Comparison of ENCODE assay signal across 16 cellular contexts in genomic region chr7:75938921-75939320, GRCh38. TPM values are rescaled to one million over a fixed set of nuclear protein-coding genes. Genes with fewer than 3 reads are reported as not detected.
DNase-seq lines count a peak whose midpoint lies in the region; ATAC-seq and TF ChIP-seq lines count a peak whose summit lies in the region.
"Had no signal": no experiment of that assay in that cellular context is flagged by ENCODE, and none has a peak within 500 bp of the region (broad histone marks: within the 10 kb centered on the region; RNA-seq: fewer than 3 reads in every experiment).

No MANE protein-coding gene starts in this region.

- no peak for TF ChIP-seq CTCF in glutamatergic neuron (IDR thresholded peaks at IDR 0.05; ENCODE audit: partially characterized antibody, unreplicated experiment)

- WGBS in right cardiac atrium = 87% methylated on average over 6 of the region's 6 CpGs

- H3K27ac ChIP-seq in right cardiac atrium (ENCODE audit: low read length) = no peak overlapping the region
- H3K27ac ChIP-seq in effector memory CD4-positive, alpha-beta T cell (ENCODE audit: insufficient read depth, low read length, poor library complexity, severe bottlenecking) = no peak overlapping the region

- intact Hi-C loops in left ventricle myocardium superior (cut with micrococcal nuclease) = no loop called here
- intact Hi-C loops in right cardiac atrium (cut with DNase I) = no loop called here

- H3K27me3 Mint-ChIP-seq in glutamatergic neuron (ENCODE audit: unreplicated experiment) = peaks cover 7% of the 10 kb centered on the region
- H3K27me3 Mint-ChIP-seq: activated naive CD8-positive, alpha-beta T cell treated with anti-CD3 and anti-CD28 coated beads, Interleukin-2, amount 10 ng/mL, durations not matched to agents 7 days and 5 days; activated T-helper 17 cell treated with anti-CD3 and anti-CD28 coated beads, Interleukin-2, amount 50 U/mL, for 72 hours; CD4-positive, alpha-beta T cell had no signal

- no peak overlapping the region for H3K4me3 Mint-ChIP-seq in glutamatergic neuron (ENCODE audit: unreplicated experiment)
- H3K4me3 Mint-ChIP-seq: activated naive CD8-positive, alpha-beta T cell treated with anti-CD3 and anti-CD28 coated beads, Interleukin-2, amount 10 ng/mL, durations not matched to agents 7 days and 5 days; activated T-helper 17 cell treated with anti-CD3 and anti-CD28 coated beads, Interleukin-2, amount 50 U/mL, for 72 hours; CD4-positive, alpha-beta T cell had no signal

- peaks cover 7% of the 10 kb centered on the region for H3K9me3 Mint-ChIP-seq in glutamatergic neuron (ENCODE audit: unreplicated experiment)
- H3K9me3 Mint-ChIP-seq: activated naive CD8-positive, alpha-beta T cell treated with anti-CD3 and anti-CD28 coated beads, Interleukin-2, amount 10 ng/mL, durations not matched to agents 7 days and 5 days; activated T-helper 17 cell treated with anti-CD3 and anti-CD28 coated beads, Interleukin-2, amount 50 U/mL, for 72 hours; CD4-positive, alpha-beta T cell had no signal

- DNase-seq in left ventricle myocardium superior (no peak), right cardiac atrium (no peak), SHP77 (lab: John Stamatoyannopoulos, UW) (peak; percentile 39 to 70), glutamatergic neuron (no peak)
- no peak for DNase-seq in effector memory CD4-positive, alpha-beta T cell
- DNase-seq: activated CD4-positive, alpha-beta T cell treated with anti-CD3 and anti-CD28 coated beads for 48 hours; activated naive CD8-positive, alpha-beta T cell treated with anti-CD3 and anti-CD28 coated beads, Interleukin-2, amount 10 ng/mL, durations not matched to agents 7 days and 5 days; CD4-positive, alpha-beta T cell; central memory CD4-positive, alpha-beta T cell; Karpas-422; NCI-H1048; SW 1271 had no signal

- ATAC-seq in left ventricle myocardium superior = peak; percentile 6
- ATAC-seq in right cardiac atrium = no peak
- ATAC-seq in HG03108 (IDR thresholded peaks at IDR 0.05; ENCODE audit: unreplicated experiment) = no peak
- ATAC-seq in GM21737 (IDR thresholded peaks at IDR 0.05; ENCODE audit: unreplicated experiment) = no peak
- no peak for ATAC-seq in HG02623 (IDR thresholded peaks at IDR 0.05; ENCODE audit: unreplicated experiment)
- ATAC-seq: activated T-helper 17 cell treated with anti-CD3 and anti-CD28 coated beads, Interleukin-2, amount 50 U/mL, for 72 hours had no signal

- H3K4me3 ChIP-seq in right cardiac atrium (ENCODE audit: low read length) = no peak overlapping the region
- no peak overlapping the region for H3K4me3 ChIP-seq in effector memory CD4-positive, alpha-beta T cell (ENCODE audit: insufficient read depth, low read depth, low read length, poor library complexity, severe bottlenecking)

- peaks cover 14% of the 10 kb centered on the region for H3K4me1 Mint-ChIP-seq in glutamatergic neuron (ENCODE audit: low read depth, unreplicated experiment)
- H3K4me1 Mint-ChIP-seq: activated naive CD8-positive, alpha-beta T cell treated with anti-CD3 and anti-CD28 coated beads, Interleukin-2, amount 10 ng/mL, durations not matched to agents 7 days and 5 days; activated T-helper 17 cell treated with anti-CD3 and anti-CD28 coated beads, Interleukin-2, amount 50 U/mL, for 72 hours had no signal

- no peaks in the 10 kb centered on the region for H3K36me3 ChIP-seq in effector memory CD4-positive, alpha-beta T cell (ENCODE audit: control insufficient read depth, insufficient read depth, low read length)

- H3K9me3 ChIP-seq in right cardiac atrium (ENCODE audit: control insufficient read depth, low read length) = no peaks in the 10 kb centered on the region
- H3K9me3 ChIP-seq in effector memory CD4-positive, alpha-beta T cell (ENCODE audit: control insufficient read depth, low read length) = no peaks in the 10 kb centered on the region

- H3K36me3 Mint-ChIP-seq in glutamatergic neuron (ENCODE audit: unreplicated experiment) = no peaks in the 10 kb centered on the region
- H3K36me3 Mint-ChIP-seq: activated naive CD8-positive, alpha-beta T cell treated with anti-CD3 and anti-CD28 coated beads, Interleukin-2, amount 10 ng/mL, durations not matched to agents 7 days and 5 days had no signal

- peaks cover 6% of the 10 kb centered on the region for H3K4me1 ChIP-seq in right cardiac atrium (ENCODE audit: control insufficient read depth, insufficient read depth, low read length)
- H3K4me1 ChIP-seq in effector memory CD4-positive, alpha-beta T cell (ENCODE audit: control insufficient read depth, insufficient read depth, low read length, poor library complexity, severe bottlenecking) = no peaks in the 10 kb centered on the region

- H3K27me3 ChIP-seq in right cardiac atrium (ENCODE audit: control insufficient read depth, insufficient read depth) = no peaks in the 10 kb centered on the region
- H3K27me3 ChIP-seq in effector memory CD4-positive, alpha-beta T cell (replicated peaks; ENCODE audit: control insufficient read depth, insufficient read depth, low read length, poor library complexity, severe bottlenecking) = no peaks in the 10 kb centered on the region

- H3K27ac Mint-ChIP-seq in glutamatergic neuron (ENCODE audit: unreplicated experiment) = peak overlapping the region; percentile 57
- H3K27ac Mint-ChIP-seq: activated naive CD8-positive, alpha-beta T cell treated with anti-CD3 and anti-CD28 coated beads, Interleukin-2, amount 10 ng/mL, durations not matched to agents 7 days and 5 days; activated T-helper 17 cell treated with anti-CD3 and anti-CD28 coated beads, Interleukin-2, amount 50 U/mL, for 72 hours; CD4-positive, alpha-beta T cell had no signal

RNA-seq across cellular contexts. Expression of gene POR, which starts 24.0 kb away (rescaled TPM):
- 45.7 TPM for total RNA-seq in left ventricle myocardium superior
- 100 to 1,000 TPM in 1 of 4 donors, 10 to 100 TPM in 3; 59.8 to 122 (median 62.7) TPM for total RNA-seq in right cardiac atrium
- 47.4 TPM for polyA plus RNA-seq in right cardiac atrium
- 119 TPM for total RNA-seq in glutamatergic neuron (ENCODE audit: unreplicated experiment)

RNA-seq across cellular contexts. Expression of gene TMEM120A, which starts 55.5 kb away (rescaled TPM):
- total RNA-seq in left ventricle myocardium superior (107 TPM), right cardiac atrium (100 to 1,000 TPM in 1 of 4 donors, 10 to 100 TPM in 3; 67.7 to 111 (median 82.3) TPM), glutamatergic neuron (ENCODE audit: unreplicated experiment) (26.4 TPM)
- 88.7 TPM for polyA plus RNA-seq in right cardiac atrium

Comparison
In these comparisons a context has a peak if more than half of its experiments do, and no peak if none do; other contexts are left out.
1. DNase-seq: peak in SHP77 (2 of 2); none in left ventricle myocardium superior (single experiment), right cardiac atrium (0 of 3), glutamatergic neuron (single experiment) and effector memory CD4-positive, alpha-beta T cell (0 of 3).